ENCODE assay signal across 24 cellular contexts in genomic region chr14:105325716-105326567, GRCh38. TPM values are rescaled to one million over a fixed set of nuclear protein-coding genes. Genes with fewer than 3 reads are reported as not detected.
A peak's percentile ranks its signal among the peaks of the same experiment; 100 is the strongest.
DNase-seq lines count a peak whose midpoint lies in the region; ATAC-seq and TF ChIP-seq lines count a peak whose summit lies in the region.
"Had no signal": no experiment of that assay in that cellular context is flagged by ENCODE, and none has a peak within 500 bp of the region (broad histone marks: within the 10 kb centered on the region; RNA-seq: fewer than 3 reads in every experiment).

No MANE protein-coding gene starts in this region.

- no peak overlapping the region for H3K27ac Mint-ChIP-seq in activated T-helper 1 cell treated with anti-CD3 and anti-CD28 coated beads, Interleukin-12 subunit alpha, Interleukin-12 subunit beta, Interleukin-2, Interleukin-4 antibody, amounts not matched to agents 30 ng/mL and 10 ng/mL and 1 ng/mL, durations not matched to agents 14 hours and 24 hours and 36 hours
- H3K27ac Mint-ChIP-seq in stimulated activated memory B cell treated with anti-CD40 and anti-IgM and Interleukin-4, amounts not matched to agents 10 μg/mL and 1 μg/mL and 100 μg/mL, for 72 hours, result no peak overlapping the region
- H3K27ac Mint-ChIP-seq: activated naive CD4-positive, alpha-beta T cell treated with anti-CD3 and anti-CD28 coated beads for 36 hours; activated T-cell treated with anti-CD3 and anti-CD28 coated beads, Interleukin-2, amount 50 U/mL, for 72 hours; progenitor cell of endocrine pancreas had no signal

- H3K4me3 Mint-ChIP-seq in activated T-helper 1 cell treated with anti-CD3 and anti-CD28 coated beads, Interleukin-12 subunit alpha, Interleukin-12 subunit beta, Interleukin-2, Interleukin-4 antibody, amounts not matched to agents 30 ng/mL and 10 ng/mL and 1 ng/mL, durations not matched to agents 14 hours and 24 hours and 36 hours, result no peak overlapping the region
- no peak overlapping the region for H3K4me3 Mint-ChIP-seq in stimulated activated memory B cell treated with anti-CD40 and anti-IgM and Interleukin-4, amounts not matched to agents 10 μg/mL and 1 μg/mL and 100 μg/mL, for 72 hours
- H3K4me3 Mint-ChIP-seq: activated naive CD4-positive, alpha-beta T cell treated with anti-CD3 and anti-CD28 coated beads for 36 hours; activated T-cell treated with anti-CD3 and anti-CD28 coated beads, Interleukin-2, amount 50 U/mL, for 72 hours had no signal

- peaks cover 6% of the 10 kb centered on the region for H3K4me1 Mint-ChIP-seq in activated T-helper 1 cell treated with anti-CD3 and anti-CD28 coated beads, Interleukin-12 subunit alpha, Interleukin-12 subunit beta, Interleukin-2, Interleukin-4 antibody, amounts not matched to agents 30 ng/mL and 10 ng/mL and 1 ng/mL, durations not matched to agents 14 hours and 24 hours and 36 hours (ENCODE audit: low read depth)
- peaks cover 51% of the 10 kb centered on the region for H3K4me1 Mint-ChIP-seq in stimulated activated memory B cell treated with anti-CD40 and anti-IgM and Interleukin-4, amounts not matched to agents 10 μg/mL and 1 μg/mL and 100 μg/mL, for 72 hours

- peaks cover 4% of the 10 kb centered on the region for H3K36me3 Mint-ChIP-seq in activated T-helper 1 cell treated with anti-CD3 and anti-CD28 coated beads, Interleukin-12 subunit alpha, Interleukin-12 subunit beta, Interleukin-2, Interleukin-4 antibody, amounts not matched to agents 30 ng/mL and 10 ng/mL and 1 ng/mL, durations not matched to agents 14 hours and 24 hours and 36 hours (ENCODE audit: low read depth)
- peaks cover 12% of the 10 kb centered on the region for H3K36me3 Mint-ChIP-seq in stimulated activated memory B cell treated with anti-CD40 and anti-IgM and Interleukin-4, amounts not matched to agents 10 μg/mL and 1 μg/mL and 100 μg/mL, for 72 hours

- H3K4me1 ChIP-seq in heart right ventricle (peaks cover 45 to 85% (median 81%) of the 10 kb centered on the region in 9 donors), SJCRH30 (peaks cover 65% of the 10 kb centered on the region), right atrium auricular region (peaks cover 0 to 84% of the 10 kb centered on the region in 2 donors)
- H3K4me1 ChIP-seq: BE2C had no signal

- 86% methylated on average over 27 of the region's 27 CpGs for WGBS in heart right ventricle, 2 donors

- peaks cover 0 to 5% (median 0%) of the 10 kb centered on the region in 9 donors for H3K36me3 ChIP-seq in heart right ventricle
- no peaks in the 10 kb centered on the region for H3K36me3 ChIP-seq in SJCRH30
- H3K36me3 ChIP-seq in right atrium auricular region, result no peaks in the 10 kb centered on the region
- H3K36me3 ChIP-seq: BE2C, HAP-1, sigmoid colon had no signal

- DNase-seq in heart right ventricle, result no peak
- no peak for DNase-seq in left ventricle myocardium superior
- DNase-seq in SJCRH30, result no peak
- no peak for DNase-seq in right atrium auricular region (ENCODE audit: low spot score)
- no peak for DNase-seq in activated T-helper 1 cell treated with anti-CD3 and anti-CD28 coated beads, Interleukin-12 subunit alpha, Interleukin-12 subunit beta, Interleukin-2, Interleukin-4 antibody, amounts not matched to agents 30 ng/mL and 10 ng/mL and 1 ng/mL, durations not matched to agents 14 hours and 24 hours and 36 hours (ENCODE audit: low spot score)
- no peak for DNase-seq in activated effector memory CD4-positive, alpha-beta T cell treated with Interleukin-2 at 50 U/mL for 16 hours
- DNase-seq in stimulated activated naive CD8-positive, alpha-beta T cell treated with anti-CD3 and anti-CD28 coated beads, Interleukin-15, Interleukin-2, amounts not matched to agents 100 U/mL and 50 U/mL, for 24 hours, result no peak
- DNase-seq: ACHN; activated naive CD4-positive, alpha-beta T cell treated with anti-CD3 and anti-CD28 coated beads for 36 hours; activated T-cell treated with anti-CD3 and anti-CD28 coated beads, Interleukin-2, amount 50 U/mL, for 72 hours; BE2C; DMS 273 treated with DMSO at 0.1 percent for 48 hours; Karpas-422; NCI-H1092; NCI-H1694; NCI-H446; NCI-H748 treated with DMSO at 0.1 percent for 48 hours; sigmoid colon; stimulated activated CD4-positive, alpha-beta T cell treated with anti-CD3 and anti-CD28 coated beads, Interleukin-4, amount 100 ng/mL, for 24 hours; T-helper 1 cell; trophoblast cell had no signal

- TF ChIP-seq CTCF in heart right ventricle (IDR thresholded peaks at IDR 0.05), result no peak
- TF ChIP-seq CTCF in right atrium auricular region (IDR thresholded peaks at IDR 0.05), result no peak

- ATAC-seq in heart right ventricle (no peak), left ventricle myocardium superior (no peak)
- no peak for ATAC-seq in stimulated activated naive CD8-positive, alpha-beta T cell treated with anti-CD3 and anti-CD28 coated beads, Interleukin-15, Interleukin-2, amounts not matched to agents 100 U/mL and 50 U/mL, for 24 hours
- ATAC-seq in stimulated activated memory B cell treated with anti-CD40 and anti-IgM and Interleukin-4, amounts not matched to agents 10 μg/mL and 1 μg/mL and 100 μg/mL, for 72 hours, result no peak
- ATAC-seq: activated T-cell treated with anti-CD3 and anti-CD28 coated beads, Interleukin-2, amount 50 U/mL, for 72 hours had no signal

- H3K27me3 ChIP-seq in heart right ventricle, result no peaks in the 10 kb centered on the region
- H3K27me3 ChIP-seq in SJCRH30, result no peaks in the 10 kb centered on the region
- H3K27me3 ChIP-seq in right atrium auricular region, result no peaks in the 10 kb centered on the region
- H3K27me3 ChIP-seq: BE2C, sigmoid colon had no signal

- H3K9me3 Mint-ChIP-seq in activated T-helper 1 cell treated with anti-CD3 and anti-CD28 coated beads, Interleukin-12 subunit alpha, Interleukin-12 subunit beta, Interleukin-2, Interleukin-4 antibody, amounts not matched to agents 30 ng/mL and 10 ng/mL and 1 ng/mL, durations not matched to agents 14 hours and 24 hours and 36 hours, result no peaks in the 10 kb centered on the region
- no peaks in the 10 kb centered on the region for H3K9me3 Mint-ChIP-seq in stimulated activated memory B cell treated with anti-CD40 and anti-IgM and Interleukin-4, amounts not matched to agents 10 μg/mL and 1 μg/mL and 100 μg/mL, for 72 hours
- H3K9me3 Mint-ChIP-seq: activated naive CD4-positive, alpha-beta T cell treated with anti-CD3 and anti-CD28 coated beads for 36 hours; activated T-cell treated with anti-CD3 and anti-CD28 coated beads, Interleukin-2, amount 50 U/mL, for 72 hours had no signal

- intact Hi-C loops in heart right ventricle (cut with DNase I) (no loop called here), left ventricle myocardium superior (cut with micrococcal nuclease) (no loop called here)
- intact Hi-C loops in activated T-helper 1 cell treated with anti-CD3 and anti-CD28 coated beads, Interleukin-12 subunit alpha, Interleukin-12 subunit beta, Interleukin-2, Interleukin-4 antibody, amounts not matched to agents 30 ng/mL and 10 ng/mL and 1 ng/mL, durations not matched to agents 14 hours and 24 hours and 36 hours (cut with micrococcal nuclease), result no loop called here

- H3K4me3 ChIP-seq in heart right ventricle, result no peak overlapping the region
- no peak overlapping the region; the same call in 1 of the 2 replicates for H3K4me3 ChIP-seq in SJCRH30
- H3K4me3 ChIP-seq in right atrium auricular region, result no peak overlapping the region
- H3K4me3 ChIP-seq: HAP-1, sigmoid colon had no signal

- no peaks in the 10 kb centered on the region for H3K27me3 Mint-ChIP-seq in activated T-helper 1 cell treated with anti-CD3 and anti-CD28 coated beads, Interleukin-12 subunit alpha, Interleukin-12 subunit beta, Interleukin-2, Interleukin-4 antibody, amounts not matched to agents 30 ng/mL and 10 ng/mL and 1 ng/mL, durations not matched to agents 14 hours and 24 hours and 36 hours (ENCODE audit: insufficient read depth)
- no peaks in the 10 kb centered on the region for H3K27me3 Mint-ChIP-seq in stimulated activated memory B cell treated with anti-CD40 and anti-IgM and Interleukin-4, amounts not matched to agents 10 μg/mL and 1 μg/mL and 100 μg/mL, for 72 hours
- H3K27me3 Mint-ChIP-seq: progenitor cell of endocrine pancreas had no signal

- peak overlapping the region in 7 of 10 donors; percentile 44 to 83 (median 71) for H3K27ac ChIP-seq in heart right ventricle
- H3K27ac ChIP-seq in SJCRH30, result peak overlapping the region; percentile 26
- peak overlapping the region; percentile 78 to 79 for H3K27ac ChIP-seq in right atrium auricular region
- H3K27ac ChIP-seq: sigmoid colon had no signal

- H3K9me3 ChIP-seq in heart right ventricle, result no peaks in the 10 kb centered on the region
- no peaks in the 10 kb centered on the region for H3K9me3 ChIP-seq in SJCRH30 (replicated peaks)
- H3K9me3 ChIP-seq in right atrium auricular region, result no peaks in the 10 kb centered on the region
- H3K9me3 ChIP-seq: BE2C, HAP-1, sigmoid colon had no signal

RNA-seq across cellular contexts. Expression of gene PACS2, which starts 11.4 kb away (rescaled TPM):
- total RNA-seq in heart right ventricle (10 to 100 TPM; 41.8 to 78.9 (median 54.6) TPM), left ventricle myocardium superior (76.2 TPM), right atrium auricular region (10 to 100 TPM; 55.0 to 59.7 TPM)
- polyA plus RNA-seq in heart right ventricle, result 100 to 1,000 TPM in 1 of 2 donors, 10 to 100 TPM in 1; 42.9 to 123 TPM
- total RNA-seq in SJCRH30 (2014; rRNA removed; shearing (Covaris generic)), result 33.4 and 43.4 TPM in 2 replicates
- 28.2 and 32.3 TPM in 2 replicates for total RNA-seq in activated T-helper 1 cell treated with anti-CD3 and anti-CD28 coated beads, Interleukin-12 subunit alpha, Interleukin-12 subunit beta, Interleukin-2, Interleukin-4 antibody, amounts not matched to agents 30 ng/mL and 10 ng/mL and 1 ng/mL, durations not matched to agents 14 hours and 24 hours and 36 hours

RNA-seq across cellular contexts. Expression of gene BRF1, which starts 25.1 kb away (rescaled TPM):
- total RNA-seq in heart right ventricle (10 to 100 TPM; 12.7 to 18.9 (median 16.2) TPM), left ventricle myocardium superior (20.3 TPM), right atrium auricular region (10 to 100 TPM; 16.2 to 17.2 TPM)
- 10 to 100 TPM; 12.9 to 30.8 TPM for polyA plus RNA-seq in heart right ventricle
- total RNA-seq in SJCRH30 (2014; rRNA removed; shearing (Covaris generic)), result 29.3 and 31.4 TPM in 2 replicates
- 46.1 and 46.9 TPM in 2 replicates for total RNA-seq in activated T-helper 1 cell treated with anti-CD3 and anti-CD28 coated beads, Interleukin-12 subunit alpha, Interleukin-12 subunit beta, Interleukin-2, Interleukin-4 antibody, amounts not matched to agents 30 ng/mL and 10 ng/mL and 1 ng/mL, durations not matched to agents 14 hours and 24 hours and 36 hours

Comparison
In these comparisons a context has a peak if more than half of its experiments do, and no peak if none do; other contexts are left out.
1. H3K27ac ChIP-seq: peak in every context shown above with its lines; median percentile 78 in right atrium auricular region; 71 in heart right ventricle; 26 in SJCRH30.